Comparison of ENCODE assay signal across 1 cellular context in the genomic region with DNA sequence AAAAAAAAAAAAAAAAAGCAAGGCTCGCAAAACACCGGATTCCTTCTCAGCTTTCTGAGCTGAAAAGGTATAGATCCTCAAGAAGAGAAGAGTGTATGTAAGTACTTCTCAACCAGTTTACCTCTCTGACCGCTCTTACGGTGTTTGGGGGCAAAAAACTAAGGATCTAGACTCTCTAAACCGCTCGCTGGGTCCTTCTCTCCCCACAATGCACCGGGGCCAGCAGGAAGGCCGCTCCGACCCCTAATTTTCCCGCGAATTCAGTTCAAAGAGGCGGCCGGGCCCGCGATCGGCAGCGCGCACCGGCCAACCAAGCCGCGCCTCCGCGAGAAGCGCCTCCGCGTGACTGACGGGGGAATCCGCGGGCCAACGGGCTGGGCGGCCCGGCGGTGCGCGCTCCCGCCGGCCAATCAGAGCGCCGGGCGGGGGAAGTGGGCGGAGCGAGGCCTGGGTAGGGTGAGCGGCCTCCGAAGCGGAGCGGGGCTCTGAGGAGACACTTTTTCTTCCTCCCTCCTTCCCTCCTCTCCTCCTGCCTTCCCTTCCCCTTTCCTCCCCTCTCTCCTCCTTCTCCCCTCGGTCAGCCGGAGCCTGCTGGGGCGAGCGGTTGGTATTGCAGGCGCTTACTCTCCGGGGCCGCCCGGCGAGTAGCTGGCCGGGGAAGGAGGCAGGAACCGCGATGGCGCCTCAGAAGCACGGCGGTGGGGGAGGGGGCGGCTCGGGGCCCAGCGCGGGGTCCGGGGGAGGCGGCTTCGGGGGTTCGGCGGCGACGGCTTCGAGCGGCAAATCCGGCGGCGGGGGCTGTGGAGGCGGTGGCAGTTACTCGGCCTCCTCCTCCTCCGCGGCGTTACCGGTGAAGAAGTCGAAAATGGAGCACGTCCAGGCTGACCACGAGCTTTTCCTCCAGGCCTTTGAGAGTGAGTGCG.
TF ChIP-seq lines count a peak whose summit lies in the region.

No MANE protein-coding gene starts in this region.

TF ChIP-seq in K562, 482 proteins besides CTCF, POLR2A, EP300 and RAD21 (continued from another document):
- TF ChIP-seq ZFX (CRISPR knock-in tag; IDR thresholded peaks at IDR 0.05) (peak; percentile 80), POLR2G (IDR thresholded peaks at IDR 0.05; ENCODE audit: low read depth, low read length) (peak; percentile 79), ATF7 (IDR thresholded peaks at IDR 0.05) (peak; percentile 37; the same call in 1 of the 2 replicates), YY1 (IDR thresholded peaks at IDR 0.05; ENCODE audit: borderline replicate concordance in 1 of 3, control insufficient read depth in 1 of 3, extremely low read depth in 1 of 3, insufficient read depth in 3 of 3, insufficient read length in 1 of 3, insufficient replicate concordance in 2 of 3, low read depth in 1 of 3, low read length in 2 of 3) (peak in 2 of 3 experiments; percentile 63 to 72)
